15 cellular contexts compared by ENCODE assay signal in genomic region chr7:107972986-107973385, GRCh38. TPM values are rescaled to one million over a fixed set of nuclear protein-coding genes. Genes with fewer than 3 reads are reported as not detected.
A peak's percentile ranks its signal among the peaks of the same experiment; 100 is the strongest.
DNase-seq lines count a peak whose midpoint lies in the region; ATAC-seq and TF ChIP-seq lines count a peak whose summit lies in the region.
"Had no signal": no experiment of that assay in that cellular context is flagged by ENCODE, and none has a peak within 500 bp of the region (broad histone marks: within the 10 kb centered on the region; RNA-seq: fewer than 3 reads in every experiment).

No MANE protein-coding gene starts in this region.

- no peak overlapping the region for H3K4ac ChIP-seq in H9 (ENCODE audit: low read depth, low read length)

- H3K14ac ChIP-seq in H9 (ENCODE audit: insufficient read depth, low read length): no peak overlapping the region

- no peak overlapping the region for H3K23ac ChIP-seq in H9 (ENCODE audit: insufficient read length, low read depth, low read length)

- no peaks in the 10 kb centered on the region for H3K79me1 ChIP-seq in H9 (ENCODE audit: insufficient read depth, low read depth, low read length, poor library complexity, severe bottlenecking)

- no peaks in the 10 kb centered on the region for H3K27me3 Mint-ChIP-seq in H9 (ENCODE audit: low read depth)
- H3K27me3 Mint-ChIP-seq in brain: no peaks in the 10 kb centered on the region

- H3K36me3 ChIP-seq in heart right ventricle: peaks cover 0 to 74% (median 15%) of the 10 kb centered on the region in 9 donors

- H3K4me1 Mint-ChIP-seq in H9 (peaks cover 29 to 30% of the 10 kb centered on the region in 2 experiments), brain (peaks cover 30% of the 10 kb centered on the region)

- no peak overlapping the region for H3K56ac ChIP-seq in H9 (ENCODE audit: insufficient read length, low read depth, low read length)

- H3K27me3 ChIP-seq in H9 (ENCODE audit: insufficient read depth, low read length) (no peaks in the 10 kb centered on the region), heart right ventricle (no peaks in the 10 kb centered on the region)

- H3K23me2 ChIP-seq in H9 (ENCODE audit: insufficient read length, low read depth, low read length, poor library complexity, severe bottlenecking): no peaks in the 10 kb centered on the region

- H3K9ac ChIP-seq in H9 (ENCODE audit: extremely low read depth, insufficient read length, low read length): no peak overlapping the region

- no peak overlapping the region for H2AFZ ChIP-seq in H9 (ENCODE audit: low read length)

- no peak overlapping the region for H3K4me3 Mint-ChIP-seq in H9
- no peak overlapping the region for H3K4me3 Mint-ChIP-seq in brain
- H3K4me3 Mint-ChIP-seq: dendritic cell treated with granulocyte-macrophage colony-stimulating factor and Interleukin-4, amounts not matched to agents 40 ng/mL and 50 ng/mL, for 4 days had no signal

- no CpG with 5 or more reads among the region's 7 CpGs for WGBS in H9 (ENCODE audit: extremely low coverage, insufficient read length, low lambda C conversion rate)
- WGBS in heart right ventricle, 2 donors: 84 to 86% methylated on average over 7 of the region's 7 CpGs

- peak overlapping the region in 2 of 3 experiments; percentile 19 to 58; a peak in 1 of 7 replicates for H3K27ac Mint-ChIP-seq in H9
- peak overlapping the region in 3 of 5 experiments; percentile 58 to 65 (median 64) for H3K27ac Mint-ChIP-seq in brain
- H3K27ac Mint-ChIP-seq: dendritic cell treated with granulocyte-macrophage colony-stimulating factor and Interleukin-4, amounts not matched to agents 40 ng/mL and 50 ng/mL, for 4 days had no signal

- no peak overlapping the region for H2BK120ac ChIP-seq in H9 (ENCODE audit: low read depth, low read length, poor library complexity, severe bottlenecking)

- DNase-seq in H9 (no peak), heart right ventricle (no peak), sciatic nerve (ENCODE audit: low spot score) (no peak), foreskin fibroblast (no peak), NCI-H146 (lab: John Stamatoyannopoulos, UW) (no peak), GM03348 (ENCODE audit: low spot score) (no peak)
- DNase-seq: activated CD4-positive, CD25-positive, alpha-beta regulatory T cell treated with anti-CD3 and anti-CD28 coated beads, Interleukin-2, amount 50 U/mL, for 72 hours; activated T-cell treated with anti-CD3 and anti-CD28 coated beads for 4 hours; DMS53; mesendoderm; NCI-H1930; nucleus accumbens had no signal

- intact Hi-C loops in heart right ventricle (cut with DNase I) (loop anchor here in 1 of 10 donors (2.0 kb wide), 1 partner anchor 28 kb away; no protein-coding TSS in a partner anchor), sciatic nerve (cut with DNase I) (no loop called here)

- TF ChIP-seq CTCF in H9 (conservative IDR thresholded peaks at IDR 0.05) (no peak), brain (conservative IDR thresholded peaks at IDR 0.05) (no peak), heart right ventricle (IDR thresholded peaks at IDR 0.05) (no peak), foreskin fibroblast (IDR thresholded peaks at IDR 0.05; ENCODE audit: low read depth, low read length) (no peak)

- H4K20me1 ChIP-seq in H9 (ENCODE audit: control insufficient read depth, insufficient read depth, insufficient read length): no peaks in the 10 kb centered on the region

- H4K91ac ChIP-seq in H9 (ENCODE audit: insufficient read length, low read depth, low read length): no peak overlapping the region

- no peaks in the 10 kb centered on the region for H3K79me2 ChIP-seq in H9 (ENCODE audit: insufficient read depth, low read length)

- H3K9me3 Mint-ChIP-seq in H9 (no peaks in the 10 kb centered on the region), brain (no peaks in the 10 kb centered on the region)
- H3K9me3 Mint-ChIP-seq: dendritic cell treated with granulocyte-macrophage colony-stimulating factor and Interleukin-4, amounts not matched to agents 40 ng/mL and 50 ng/mL, for 4 days had no signal

- H3K4me1 ChIP-seq in H9 (ENCODE audit: insufficient read depth, low read length) (peaks cover 9% of the 10 kb centered on the region; the same call in 1 of the 2 replicates), heart right ventricle (peaks cover 5 to 77% (median 57%) of the 10 kb centered on the region in 9 donors)

- H3K36me3 Mint-ChIP-seq in H9 (ENCODE audit: insufficient read depth in 1 of 3, low read depth in 3 of 3) (peaks cover 23 to 70% (median 54%) of the 10 kb centered on the region in 3 experiments; a peak in 6 of 7 replicates), brain (peaks cover 64% of the 10 kb centered on the region)

- H2BK15ac ChIP-seq in H9 (ENCODE audit: low read depth, low read length): no peak overlapping the region

- H3T11ph ChIP-seq in H9 (ENCODE audit: low read length): no peak overlapping the region

- no peak overlapping the region for H3K4me2 ChIP-seq in H9 (ENCODE audit: insufficient read depth, insufficient read length, low read length)

- H3K9me3 ChIP-seq in H9 (ENCODE audit: control insufficient read depth, low read depth, low read length) (no peaks in the 10 kb centered on the region), heart right ventricle (no peaks in the 10 kb centered on the region)

- no peak overlapping the region for H4K8ac ChIP-seq in H9 (replicated peaks; ENCODE audit: insufficient read length, low read depth, low read length)

- no peak overlapping the region for H4K5ac ChIP-seq in H9 (ENCODE audit: insufficient read length, low read depth, low read length)

- H2AK5ac ChIP-seq in H9 (ENCODE audit: insufficient read length, low read length): no peak overlapping the region

- H3K27ac ChIP-seq in H9 (ENCODE audit: insufficient read length, low read depth, low read length): no peak overlapping the region
- H3K27ac ChIP-seq in heart right ventricle: peak overlapping the region in 9 of 10 donors; percentile 23 to 81 (median 62)

- no peak overlapping the region for H3K18ac ChIP-seq in H9 (ENCODE audit: insufficient read length, low read depth, low read length)

- H3K4me3 ChIP-seq in heart right ventricle (no peak overlapping the region), foreskin fibroblast (ENCODE audit: low read depth in 1 of 2, low read length in 2 of 2) (no peak overlapping the region)

- no peak for ATAC-seq in heart right ventricle
- peak; percentile 23 for ATAC-seq in sciatic nerve
- no peak for ATAC-seq in HG03135 (IDR thresholded peaks at IDR 0.05; ENCODE audit: unreplicated experiment)

- H2BK12ac ChIP-seq in H9 (ENCODE audit: insufficient read length, low read depth, low read length): no peak overlapping the region

- no peak overlapping the region for H2BK20ac ChIP-seq in H9 (ENCODE audit: low read depth, low read length, poor library complexity, severe bottlenecking)

- H2BK5ac ChIP-seq in H9 (ENCODE audit: insufficient read length, low read length): no peak overlapping the region

RNA-seq across cellular contexts. Expression of gene LAMB1, which starts 30.0 kb away (rescaled TPM):
- total RNA-seq in H9 (2021): 75.8 and 78.9 TPM in 2 replicates
- polyA plus RNA-seq in brain (ENCODE audit: insufficient read depth, low read depth, low replicate concordance): 11.2 TPM
- total RNA-seq in heart right ventricle: 10 to 100 TPM; 33.3 to 84.8 (median 52.7) TPM
- polyA plus RNA-seq in heart right ventricle: 100 to 1,000 TPM in 1 of 2 donors, 10 to 100 TPM in 1; 84.0 to 145 TPM
- total RNA-seq in sciatic nerve: 303 TPM
